12 cellular contexts compared by ENCODE assay signal in the genomic region with DNA sequence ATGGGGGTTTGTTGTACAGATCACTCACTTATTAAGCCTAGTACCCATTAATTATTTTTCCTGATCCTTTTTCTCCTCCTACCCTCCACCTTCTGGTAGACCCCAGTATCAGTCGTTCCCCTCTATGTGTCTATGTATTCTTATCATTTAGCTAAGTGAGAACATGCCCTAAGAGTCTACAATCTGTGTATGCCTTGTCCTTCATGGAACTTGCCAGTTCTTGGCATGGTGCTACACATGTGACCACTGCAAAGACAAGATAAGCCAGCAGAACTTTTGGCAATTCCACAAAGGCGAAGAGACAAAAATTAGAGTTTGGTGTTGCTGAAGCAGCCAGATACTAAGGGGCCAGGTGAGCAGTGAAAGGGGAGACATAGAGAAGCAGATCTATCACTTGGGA.
"Had no signal": no experiment of that assay in that cellular context is flagged by ENCODE, and none has a peak within 500 bp of the region (broad histone marks: within the 10 kb centered on the region; RNA-seq: fewer than 3 reads in every experiment).

No MANE protein-coding gene starts in this region.

- H3K36me3 ChIP-seq: neutrophil, ovary, right lobe of liver, suprapubic skin, thyroid gland had no signal

- ATAC-seq: naive thymus-derived CD4-positive, alpha-beta T cell; right lobe of liver; stimulated activated effector memory CD8-positive, alpha-beta T cell treated with anti-CD3 and anti-CD28 coated beads, Interleukin-12 subunit alpha, Interleukin-12 subunit beta, amount 100 ng/mL, for 72 hours; stimulated activated naive CD8-positive, alpha-beta T cell treated with anti-CD3 and anti-CD28 coated beads, Interleukin-15, Interleukin-2, amounts not matched to agents 100 U/mL and 50 U/mL, for 24 hours had no signal

- H3K27me3 ChIP-seq: neutrophil, ovary, right lobe of liver, suprapubic skin, thyroid gland had no signal

- DNase-seq: islet precursor cell; mesendoderm; naive thymus-derived CD4-positive, alpha-beta T cell; ovary; right lobe of liver; stimulated activated CD4-positive, alpha-beta T cell treated with anti-CD3 and anti-CD28 coated beads, Interleukin-4, amount 100 ng/mL, for 1 hour; stimulated activated CD8-positive, alpha-beta memory T cell treated with anti-CD3 and anti-CD28 coated beads, Interleukin-4, amount 100 ng/mL, for 48 hours; stimulated activated naive CD8-positive, alpha-beta T cell treated with anti-CD3 and anti-CD28 coated beads, Interleukin-15, Interleukin-2, amounts not matched to agents 100 U/mL and 50 U/mL, for 24 hours; thyroid gland had no signal

- H3K4me3 ChIP-seq: ovary, right lobe of liver, suprapubic skin, thyroid gland had no signal

- H3K4me1 ChIP-seq: right lobe of liver, suprapubic skin, thyroid gland had no signal

- H3K27ac ChIP-seq: neutrophil, ovary, right lobe of liver, suprapubic skin, thyroid gland had no signal

- H3K9me3 ChIP-seq: neutrophil, ovary, thyroid gland had no signal
